ENCODE assay signal across 2 cellular contexts in the genomic region with DNA sequence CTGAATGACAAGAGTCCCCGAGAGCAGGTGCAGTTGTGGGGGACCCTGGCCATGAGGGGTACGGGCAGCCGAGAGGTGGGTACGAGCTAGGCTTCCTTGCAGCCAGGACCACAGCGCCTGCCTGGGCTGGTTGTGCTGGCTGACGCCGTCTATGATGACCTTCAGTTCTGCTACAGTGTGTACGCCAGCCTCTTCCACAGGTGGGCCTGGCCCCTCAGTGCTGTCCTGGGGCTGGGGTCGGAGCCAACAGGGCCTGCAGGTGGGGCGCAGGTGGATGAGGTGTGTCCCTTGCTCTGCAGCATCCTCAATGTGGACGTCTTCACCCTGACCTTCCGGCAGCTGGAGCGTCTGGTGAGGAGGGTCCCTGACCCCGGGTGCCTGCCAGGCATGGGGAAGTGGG.
TF ChIP-seq lines count a peak whose summit lies in the region.

No MANE protein-coding gene starts in this region.

TF ChIP-seq in HepG2, 621 proteins besides CTCF, POLR2A, EP300 and RAD21:
- no peak for TF ChIP-seq FOXP1 (IDR thresholded peaks at IDR 0.05)
- no peak for TF ChIP-seq FOXP1 (CRISPR knock-in tag; IDR thresholded peaks at IDR 0.05)
- 0 out of 2 replicates have a peak, but pooled peaks have one; percentile 6 for TF ChIP-seq TBX2 (CRISPR knock-in tag; IDR thresholded peaks at IDR 0.05; ENCODE audit: borderline replicate concordance)
TF ChIP-seq in HepG2: peak in this region for 1.

TF ChIP-seq in H1, 55 proteins besides CTCF, POLR2A, EP300 and RAD21:
- TF ChIP-seq NRF1 (IDR thresholded peaks at IDR 0.05; ENCODE audit: low read depth, low read length): no peak
- TF ChIP-seq RFX5 (IDR thresholded peaks at IDR 0.05; ENCODE audit: borderline replicate concordance, low read depth, low read length): no peak
- TF ChIP-seq BACH1 (IDR thresholded peaks at IDR 0.05; ENCODE audit: low read length): no peak
- no peak for TF ChIP-seq SIX5 (IDR thresholded peaks at IDR 0.05; ENCODE audit: low read depth, low read length)
- TF ChIP-seq SUZ12 (IDR thresholded peaks at IDR 0.05; ENCODE audit: low read length): no peak
- TF ChIP-seq BCL11A (IDR thresholded peaks at IDR 0.05; ENCODE audit: low read depth in 2 of 2, low read length in 2 of 2): no peak
- no peak for TF ChIP-seq ASH2L (IDR thresholded peaks at IDR 0.05; ENCODE audit: low read length)
- TF ChIP-seq CHD1 (IDR thresholded peaks at IDR 0.05; ENCODE audit: low read depth, low read length): no peak
- no peak for TF ChIP-seq YY1 (IDR thresholded peaks at IDR 0.05; ENCODE audit: low read depth, low read length)
- TF ChIP-seq EGR1 (IDR thresholded peaks at IDR 0.05; ENCODE audit: borderline replicate concordance, low read depth, low read length): no peak
- TF ChIP-seq KDM4A (IDR thresholded peaks at IDR 0.05; ENCODE audit: low read depth, low read length, severe bottlenecking): no peak
- TF ChIP-seq GTF2F1 (IDR thresholded peaks at IDR 0.05; ENCODE audit: borderline replicate concordance, low read depth, low read length): no peak
TF ChIP-seq in H1: peak in this region for 0.
